Comparison of ENCODE assay signal across 25 cellular contexts in genomic region chr2:16015210-16015902, GRCh38.
"Had no signal": no experiment of that assay in that cellular context is flagged by ENCODE, and none has a peak within 500 bp of the region (broad histone marks: within the 10 kb centered on the region; RNA-seq: fewer than 3 reads in every experiment).

No MANE protein-coding gene starts in this region.

- H3K9me3 ChIP-seq: colonic mucosa, right atrium auricular region, tibial artery had no signal

- FAIRE-seq: endometrium, frontal cortex, keratinocyte had no signal

- DNase-seq: activated B cell treated with CpG ODN at 0.5 μM for 24 hours; activated CD4-positive, alpha-beta T cell treated with anti-CD3 and anti-CD28 coated beads, Interleukin-2, amount 50 U/mL, for 4 hours; activated naive CD4-positive, alpha-beta T cell; activated T-cell treated with anti-CD3 and anti-CD28 coated beads for 4 hours; activated T-cell treated with anti-CD3 and anti-CD28 coated beads, Interleukin-2, amount 50 U/mL, for 72 hours; cerebellar nuclear complex; colonic mucosa; effector CD8-positive, alpha-beta T cell; glutamatergic neuron; left cardiac atrium; midbrain; naive thymus-derived CD4-positive, alpha-beta T cell; occipital lobe; stimulated activated CD4-positive, alpha-beta T cell treated with anti-CD3 and anti-CD28 coated beads, Interleukin-2, amount 100 ng/mL, for 48 hours; T-helper 17 cell; T1000; tibial artery had no signal

- H3K79me2 ChIP-seq: parathyroid adenoma had no signal

- ATAC-seq: activated naive CD4-positive, alpha-beta T cell treated with anti-CD3 and anti-CD28 coated beads, Interleukin-2, amount 50 U/mL, for 72 hours; activated T-cell treated with anti-CD3 and anti-CD28 coated beads, Interleukin-2, amount 50 U/mL, for 72 hours; naive thymus-derived CD4-positive, alpha-beta T cell; SK-N-SH treated with all-trans-retinoic acid at 6 μM for 48 hours; T-helper 17 cell had no signal

- H3K4me3 ChIP-seq: colonic mucosa, right atrium auricular region, tibial artery had no signal

- H2AFZ ChIP-seq: parathyroid adenoma had no signal

- H3K27ac ChIP-seq: colonic mucosa, epithelial cell of prostate, parathyroid adenoma, right atrium auricular region, tibial artery had no signal

- H3K9ac ChIP-seq: parathyroid adenoma had no signal

- H3K36me3 ChIP-seq: colonic mucosa, right atrium auricular region, tibial artery had no signal

- H3K27me3 ChIP-seq: right atrium auricular region had no signal
